ENCODE assay signal across 1 cellular context in the genomic region with DNA sequence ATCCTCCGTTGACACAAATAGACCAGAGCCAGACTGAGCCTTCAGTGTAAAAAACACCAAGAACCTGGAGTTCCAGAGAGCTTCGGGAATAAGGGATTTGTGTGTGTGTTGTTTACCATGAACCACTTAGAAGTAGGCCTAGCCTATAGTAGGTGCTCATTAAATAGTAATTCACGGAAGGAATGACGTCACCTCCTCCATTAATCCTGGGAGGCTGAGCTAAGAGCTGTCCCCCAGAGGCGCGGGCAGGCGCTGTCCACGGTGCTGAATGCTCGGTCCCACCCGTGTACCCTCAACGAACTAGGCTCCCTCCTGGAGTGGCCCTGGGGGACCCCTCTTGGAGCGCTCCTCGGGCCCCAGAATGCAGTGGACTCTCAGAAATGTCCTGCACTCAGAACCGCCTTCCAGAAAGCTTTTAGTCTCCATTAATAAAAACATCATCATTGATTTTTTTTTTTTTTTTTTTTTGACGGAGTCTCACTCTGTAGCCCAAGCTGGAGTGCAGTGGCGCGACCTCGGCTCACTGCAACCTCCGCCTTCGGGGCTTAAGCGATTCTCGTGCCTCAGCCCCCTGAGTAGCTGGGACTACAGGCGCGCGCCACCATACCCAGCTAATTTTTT.
TF ChIP-seq lines count a peak whose summit lies in the region.

No MANE protein-coding gene starts in this region.

TF ChIP-seq in HEK293, 187 proteins besides CTCF, POLR2A, EP300 and RAD21 (continued from another document):
- TF ChIP-seq, protein P1, sequence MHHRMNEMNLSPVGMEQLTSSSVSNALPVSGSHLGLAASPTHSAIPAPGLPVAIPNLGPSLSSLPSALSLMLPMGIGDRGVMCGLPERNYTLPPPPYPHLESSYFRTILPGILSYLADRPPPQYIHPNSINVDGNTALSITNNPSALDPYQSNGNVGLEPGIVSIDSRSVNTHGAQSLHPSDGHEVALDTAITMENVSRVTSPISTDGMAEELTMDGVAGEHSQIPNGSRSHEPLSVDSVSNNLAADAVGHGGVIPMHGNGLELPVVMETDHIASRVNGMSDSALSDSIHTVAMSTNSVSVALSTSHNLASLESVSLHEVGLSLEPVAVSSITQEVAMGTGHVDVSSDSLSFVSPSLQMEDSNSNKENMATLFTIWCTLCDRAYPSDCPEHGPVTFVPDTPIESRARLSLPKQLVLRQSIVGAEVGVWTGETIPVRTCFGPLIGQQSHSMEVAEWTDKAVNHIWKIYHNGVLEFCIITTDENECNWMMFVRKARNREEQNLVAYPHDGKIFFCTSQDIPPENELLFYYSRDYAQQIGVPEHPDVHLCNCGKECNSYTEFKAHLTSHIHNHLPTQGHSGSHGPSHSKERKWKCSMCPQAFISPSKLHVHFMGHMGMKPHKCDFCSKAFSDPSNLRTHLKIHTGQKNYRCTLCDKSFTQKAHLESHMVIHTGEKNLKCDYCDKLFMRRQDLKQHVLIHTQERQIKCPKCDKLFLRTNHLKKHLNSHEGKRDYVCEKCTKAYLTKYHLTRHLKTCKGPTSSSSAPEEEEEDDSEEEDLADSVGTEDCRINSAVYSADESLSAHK (tag by site-specific recombination; IDR thresholded peaks at IDR 0.05) = no peak
- TF ChIP-seq, protein P2, sequence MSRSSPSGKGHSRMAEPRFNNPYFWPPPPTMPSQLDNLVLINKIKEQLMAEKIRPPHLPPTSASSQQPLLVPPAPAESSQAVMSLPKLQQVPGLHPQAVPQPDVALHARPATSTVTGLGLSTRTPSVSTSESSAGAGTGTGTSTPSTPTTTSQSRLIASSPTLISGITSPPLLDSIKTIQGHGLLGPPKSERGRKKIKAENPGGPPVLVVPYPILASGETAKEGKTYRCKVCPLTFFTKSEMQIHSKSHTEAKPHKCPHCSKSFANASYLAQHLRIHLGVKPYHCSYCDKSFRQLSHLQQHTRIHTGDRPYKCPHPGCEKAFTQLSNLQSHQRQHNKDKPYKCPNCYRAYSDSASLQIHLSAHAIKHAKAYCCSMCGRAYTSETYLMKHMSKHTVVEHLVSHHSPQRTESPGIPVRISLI (tag by site-specific recombination; IDR thresholded peaks at IDR 0.05) = no peak
- peak; percentile 70; the same call in 1 of the 2 replicates for TF ChIP-seq ZNF660 (tag by site-specific recombination; IDR thresholded peaks at IDR 0.05)
- no peak for TF ChIP-seq ZNF596 (tag by site-specific recombination; IDR thresholded peaks at IDR 0.05)
- TF ChIP-seq ZNF670 (tag by site-specific recombination; IDR thresholded peaks at IDR 0.05; ENCODE audit: low read depth) = no peak
- peak; percentile 48 for TF ChIP-seq GLIS1 (tag by site-specific recombination; IDR thresholded peaks at IDR 0.05)
